In the genomic region with DNA sequence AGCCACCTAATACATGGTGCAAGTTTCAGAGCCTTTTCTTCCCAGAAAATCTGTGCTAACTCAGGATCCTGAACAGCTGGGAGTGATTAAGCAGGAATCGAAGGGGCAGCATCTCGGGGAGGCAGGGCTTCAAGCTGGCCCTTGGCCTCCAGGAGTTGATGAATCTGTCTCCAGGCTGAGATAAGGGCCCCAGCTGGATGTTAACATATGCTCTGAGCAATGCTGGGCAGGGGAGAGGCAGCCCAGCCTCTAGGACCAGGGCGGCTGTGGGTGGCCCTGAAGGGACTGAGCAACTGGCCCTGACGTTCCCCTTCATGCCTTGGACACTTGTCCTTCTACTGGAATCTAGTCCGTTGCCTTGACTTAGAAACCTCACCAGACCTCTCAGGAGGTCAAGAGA, we compare ENCODE assay signal across 19 cellular contexts.
A peak's percentile ranks its signal among the peaks of the same experiment; 100 is the strongest.
DNase-seq lines count a peak whose midpoint lies in the region; ATAC-seq and TF ChIP-seq lines count a peak whose summit lies in the region.
"Had no signal": no experiment of that assay in that cellular context is flagged by ENCODE, and none has a peak within 500 bp of the region (broad histone marks: within the 10 kb centered on the region; RNA-seq: fewer than 3 reads in every experiment).

No MANE protein-coding gene starts in this region.

- peaks cover 0 to 5% of the 10 kb centered on the region in 2 experiments; a peak in 1 of 4 replicates for H3K4me1 ChIP-seq in SK-N-SH (ENCODE audit: control insufficient read depth in 1 of 2, insufficient read depth in 2 of 2, low read depth in 1 of 2, low read length in 1 of 2)
- H3K4me1 ChIP-seq: BLaER1 had no signal

- H3K4me3 ChIP-seq in SK-N-SH (ENCODE audit: low read depth in 2 of 2, low read length in 1 of 2) = no peak overlapping the region
- H3K4me3 ChIP-seq: BLaER1 had no signal

- no peaks in the 10 kb centered on the region; the same call in 1 of the 2 replicates for H3K27me3 ChIP-seq in SK-N-SH (ENCODE audit: insufficient read depth)
- H3K27me3 ChIP-seq: BLaER1 had no signal

- H3K27ac ChIP-seq in SK-N-SH (ENCODE audit: low read depth in 2 of 2, low read length in 1 of 2) = no peak overlapping the region
- H3K27ac ChIP-seq: BLaER1, KMS-11 had no signal

- CTCF ChIA-PET in SK-N-SH (lab: Yijun Ruan, JAX) = no interaction called here

- ATAC-seq in SK-N-SH treated with all-trans-retinoic acid at 6 μM for 48 hours = no peak
- no peak for ATAC-seq in HG03354 (IDR thresholded peaks at IDR 0.05; ENCODE audit: poor library complexity, severe bottlenecking, unreplicated experiment)
- ATAC-seq in GM18519 (IDR thresholded peaks at IDR 0.05; ENCODE audit: low FRiP score, unreplicated experiment) = no peak

- no peak for TF ChIP-seq RAD21 in SK-N-SH (IDR thresholded peaks at IDR 0.05; ENCODE audit: low read length)

- DNase-seq in SK-N-SH (peak; percentile 36), SK-N-DZ (ENCODE audit: low spot score) (peak; percentile 29), left kidney (ENCODE audit: low read depth, low spot score) (peak; percentile 62), T-helper 2 cell (no peak), NOMO-1 treated with DMSO at 0.1 percent for 48 hours (lab: John Stamatoyannopoulos, UW; ENCODE audit: unreplicated experiment) (no peak)
- DNase-seq: CD4-positive, alpha-beta memory T cell; DMS53; HFFc6; NCI-H1417; NCI-H187; NCI-H345; NCI-H526 treated with DMSO at 0.1 percent for 48 hours; NK-92 treated with Interleukin-12 subunit alpha and Interleukin-12 subunit beta, amount 100 ng/mL, for 24 hours; SHP77 treated with DMSO at 0.1 percent for 48 hours had no signal

- no peaks in the 10 kb centered on the region for H3K9me3 ChIP-seq in SK-N-SH

- H4K20me1 ChIP-seq in SK-N-SH (ENCODE audit: insufficient read depth) = no peaks in the 10 kb centered on the region
- H4K20me1 ChIP-seq: BLaER1 had no signal

- H3K79me2 ChIP-seq in SK-N-SH (ENCODE audit: insufficient read depth) = no peaks in the 10 kb centered on the region

- H3F3A ChIP-seq in SK-N-SH (replicated peaks; ENCODE audit: insufficient read depth) = no peaks in the 10 kb centered on the region

- H3K36me3 ChIP-seq in SK-N-SH (replicated peaks in 1 of 2; ENCODE audit: control insufficient read depth in 1 of 2, insufficient read depth in 2 of 2, low read length in 1 of 2) = no peaks in the 10 kb centered on the region
- H3K36me3 ChIP-seq: BLaER1 had no signal

- H3K9ac ChIP-seq in SK-N-SH = no peak overlapping the region
- H3K9ac ChIP-seq: BLaER1, KMS-11 had no signal

- 10% methylated on average over 2 of the region's 5 CpGs for WGBS in SK-N-SH (ENCODE audit: low lambda C conversion rate)

- H3K9me2 ChIP-seq in SK-N-SH = no peaks in the 10 kb centered on the region

- H3K4me2 ChIP-seq in SK-N-SH = no peak overlapping the region
- H3K4me2 ChIP-seq: BLaER1, KMS-11 had no signal

- no peak for TF ChIP-seq EP300 in SK-N-SH (IDR thresholded peaks at IDR 0.05; ENCODE audit: borderline replicate concordance in 1 of 2, low read depth in 1 of 2, low read length in 1 of 2)

- POLR2A ChIA-PET in SK-N-SH (lab: Yijun Ruan, JAX) = no interaction called here

- no peak for TF ChIP-seq CTCF in SK-N-SH (IDR thresholded peaks at IDR 0.05)

- no peak overlapping the region for H2AFZ ChIP-seq in SK-N-SH (ENCODE audit: low read depth)

TF ChIP-seq in SK-N-SH, 30 proteins besides CTCF, POLR2A, EP300 and RAD21:
- no peak for TF ChIP-seq NFIC (IDR thresholded peaks at IDR 0.05; ENCODE audit: borderline replicate concordance)
- no peak for TF ChIP-seq POLR2AphosphoS5 (IDR thresholded peaks at IDR 0.05; ENCODE audit: low read depth, low read length)
- TF ChIP-seq FOXM1 (IDR thresholded peaks at IDR 0.05; ENCODE audit: low read depth) = no peak
- no peak for TF ChIP-seq REST (IDR thresholded peaks at IDR 0.05; ENCODE audit: low read depth, low read length)
TF ChIP-seq in SK-N-SH: peak in this region for 0.

TF ChIP-seq in SK-N-SH treated with all-trans-retinoic acid at 6 μM for 48 hours, 23 proteins besides CTCF, POLR2A, EP300 and RAD21:
- no peak for TF ChIP-seq ZNF8 (CRISPR knock-in tag; IDR thresholded peaks at IDR 0.05)
- no peak for TF ChIP-seq TCF4 (CRISPR knock-in tag; IDR thresholded peaks at IDR 0.05; ENCODE audit: borderline replicate concordance)
- TF ChIP-seq ZFP30 (CRISPR knock-in tag; IDR thresholded peaks at IDR 0.05) = no peak
- no peak for TF ChIP-seq CSRNP3 (CRISPR knock-in tag; IDR thresholded peaks at IDR 0.05)
- TF ChIP-seq TOX (CRISPR knock-in tag; IDR thresholded peaks at IDR 0.05; ENCODE audit: borderline replicate concordance) = no peak
- TF ChIP-seq, protein P1, sequence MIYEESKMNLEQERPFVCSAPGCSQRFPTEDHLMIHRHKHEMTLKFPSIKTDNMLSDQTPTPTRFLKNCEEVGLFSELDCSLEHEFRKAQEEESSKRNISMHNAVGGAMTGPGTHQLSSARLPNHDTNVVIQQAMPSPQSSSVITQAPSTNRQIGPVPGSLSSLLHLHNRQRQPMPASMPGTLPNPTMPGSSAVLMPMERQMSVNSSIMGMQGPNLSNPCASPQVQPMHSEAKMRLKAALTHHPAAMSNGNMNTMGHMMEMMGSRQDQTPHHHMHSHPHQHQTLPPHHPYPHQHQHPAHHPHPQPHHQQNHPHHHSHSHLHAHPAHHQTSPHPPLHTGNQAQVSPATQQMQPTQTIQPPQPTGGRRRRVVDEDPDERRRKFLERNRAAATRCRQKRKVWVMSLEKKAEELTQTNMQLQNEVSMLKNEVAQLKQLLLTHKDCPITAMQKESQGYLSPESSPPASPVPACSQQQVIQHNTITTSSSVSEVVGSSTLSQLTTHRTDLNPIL (CRISPR knock-in tag; IDR thresholded peaks at IDR 0.05; ENCODE audit: low read depth) = no peak
- TF ChIP-seq CSDC2 (CRISPR knock-in tag; IDR thresholded peaks at IDR 0.05) = no peak
- no peak for TF ChIP-seq GLIS3 (CRISPR knock-in tag; IDR thresholded peaks at IDR 0.05)
- TF ChIP-seq, protein P2, sequence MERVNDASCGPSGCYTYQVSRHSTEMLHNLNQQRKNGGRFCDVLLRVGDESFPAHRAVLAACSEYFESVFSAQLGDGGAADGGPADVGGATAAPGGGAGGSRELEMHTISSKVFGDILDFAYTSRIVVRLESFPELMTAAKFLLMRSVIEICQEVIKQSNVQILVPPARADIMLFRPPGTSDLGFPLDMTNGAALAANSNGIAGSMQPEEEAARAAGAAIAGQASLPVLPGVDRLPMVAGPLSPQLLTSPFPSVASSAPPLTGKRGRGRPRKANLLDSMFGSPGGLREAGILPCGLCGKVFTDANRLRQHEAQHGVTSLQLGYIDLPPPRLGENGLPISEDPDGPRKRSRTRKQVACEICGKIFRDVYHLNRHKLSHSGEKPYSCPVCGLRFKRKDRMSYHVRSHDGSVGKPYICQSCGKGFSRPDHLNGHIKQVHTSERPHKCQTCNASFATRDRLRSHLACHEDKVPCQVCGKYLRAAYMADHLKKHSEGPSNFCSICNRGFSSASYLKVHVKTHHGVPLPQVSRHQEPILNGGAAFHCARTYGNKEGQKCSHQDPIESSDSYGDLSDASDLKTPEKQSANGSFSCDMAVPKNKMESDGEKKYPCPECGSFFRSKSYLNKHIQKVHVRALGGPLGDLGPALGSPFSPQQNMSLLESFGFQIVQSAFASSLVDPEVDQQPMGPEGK (CRISPR knock-in tag; IDR thresholded peaks at IDR 0.05; ENCODE audit: borderline replicate concordance) = no peak
- no peak for TF ChIP-seq PPARA (CRISPR knock-in tag; IDR thresholded peaks at IDR 0.05; ENCODE audit: borderline replicate concordance)
- TF ChIP-seq OSR1 (CRISPR knock-in tag; IDR thresholded peaks at IDR 0.05) = no peak
- no peak for TF ChIP-seq ARNTL (CRISPR knock-in tag; IDR thresholded peaks at IDR 0.05; ENCODE audit: borderline replicate concordance, low read depth)
- no peak for TF ChIP-seq BACH2 (CRISPR knock-in tag; IDR thresholded peaks at IDR 0.05; ENCODE audit: borderline replicate concordance)
- TF ChIP-seq ZC3H10 (CRISPR knock-in tag; IDR thresholded peaks at IDR 0.05) = no peak
- no peak for TF ChIP-seq ZNF565 (CRISPR knock-in tag; conservative IDR thresholded peaks at IDR 0.05; ENCODE audit: low read depth)
- TF ChIP-seq TSHZ2 (CRISPR knock-in tag; IDR thresholded peaks at IDR 0.05) = no peak
- TF ChIP-seq ISL1 (CRISPR knock-in tag; IDR thresholded peaks at IDR 0.05) = no peak
- no peak for TF ChIP-seq SNAI2 (CRISPR knock-in tag; IDR thresholded peaks at IDR 0.05)
TF ChIP-seq in SK-N-SH treated with all-trans-retinoic acid at 6 μM for 48 hours: peak in this region for 0.

Comparison
In these comparisons a context has a peak if more than half of its experiments do, and no peak if none do; other contexts are left out.
1. DNase-seq: peak in SK-N-SH (single experiment), SK-N-DZ (single experiment) and left kidney (single experiment); none in T-helper 2 cell (0 of 5) and NOMO-1 treated with DMSO at 0.1 percent for 48 hours (single experiment).